In genomic region chr9:129583308-129584038, GRCh38 we compare ENCODE assay signal across 1 cellular context.
TF ChIP-seq lines count a peak whose summit lies in the region.

No MANE protein-coding gene starts in this region.

TF ChIP-seq in HEK293, 187 proteins besides CTCF, POLR2A, EP300 and RAD21 (continued from another document):
- TF ChIP-seq, protein P1, sequence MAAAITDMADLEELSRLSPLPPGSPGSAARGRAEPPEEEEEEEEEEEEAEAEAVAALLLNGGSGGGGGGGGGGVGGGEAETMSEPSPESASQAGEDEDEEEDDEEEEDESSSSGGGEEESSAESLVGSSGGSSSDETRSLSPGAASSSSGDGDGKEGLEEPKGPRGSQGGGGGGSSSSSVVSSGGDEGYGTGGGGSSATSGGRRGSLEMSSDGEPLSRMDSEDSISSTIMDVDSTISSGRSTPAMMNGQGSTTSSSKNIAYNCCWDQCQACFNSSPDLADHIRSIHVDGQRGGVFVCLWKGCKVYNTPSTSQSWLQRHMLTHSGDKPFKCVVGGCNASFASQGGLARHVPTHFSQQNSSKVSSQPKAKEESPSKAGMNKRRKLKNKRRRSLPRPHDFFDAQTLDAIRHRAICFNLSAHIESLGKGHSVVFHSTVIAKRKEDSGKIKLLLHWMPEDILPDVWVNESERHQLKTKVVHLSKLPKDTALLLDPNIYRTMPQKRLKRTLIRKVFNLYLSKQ (tag by site-specific recombination; IDR thresholded peaks at IDR 0.05; ENCODE audit: borderline replicate concordance) = no peak
- no peak for TF ChIP-seq GLIS1 (tag by site-specific recombination; IDR thresholded peaks at IDR 0.05)
- no peak for TF ChIP-seq GLI2 (tag by site-specific recombination; IDR thresholded peaks at IDR 0.05; ENCODE audit: borderline replicate concordance, low read depth)
TF ChIP-seq in HEK293: peak in this region for 3.
